Comparison of ENCODE assay signal across 1 cellular context in genomic region chrX:54994668-54995452, GRCh38.
A peak's percentile ranks its signal among the peaks of the same experiment; 100 is the strongest.
TF ChIP-seq lines count a peak whose summit lies in the region.

No MANE protein-coding gene starts in this region.

TF ChIP-seq in GM12878, 131 proteins besides CTCF, POLR2A, EP300 and RAD21:
- TF ChIP-seq SPI1 (IDR thresholded peaks at IDR 0.05; ENCODE audit: borderline replicate concordance, insufficient read depth, low read depth, low read length) (peak; percentile 9; the same call in 1 of the 2 replicates), FOS (IDR thresholded peaks at IDR 0.05; ENCODE audit: borderline replicate concordance, extremely low read depth, insufficient read length) (no peak)
